12 cellular contexts compared by ENCODE assay signal in the genomic region with DNA sequence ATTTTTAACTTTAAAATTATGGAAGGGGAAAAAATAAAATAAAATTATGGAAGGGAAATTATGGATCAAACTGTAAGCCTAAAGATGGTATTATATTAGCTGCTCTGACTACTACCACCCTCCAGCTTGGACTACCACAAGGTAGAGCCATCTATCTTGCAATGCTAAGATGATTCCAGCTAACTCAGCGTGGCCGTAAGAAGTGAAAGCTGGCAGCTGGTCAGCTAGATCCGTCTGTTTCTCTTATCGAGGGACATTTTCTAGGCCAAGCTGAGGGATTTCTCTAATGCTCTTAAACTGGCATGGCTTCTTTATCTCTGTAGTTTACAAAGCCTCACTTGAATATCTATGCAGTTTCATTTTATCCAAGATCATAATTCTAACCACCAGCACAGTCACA. TPM values are rescaled to one million over a fixed set of nuclear protein-coding genes. Genes with fewer than 3 reads are reported as not detected.
A peak's percentile ranks its signal among the peaks of the same experiment; 100 is the strongest.
DNase-seq lines count a peak whose midpoint lies in the region; ATAC-seq, FAIRE-seq and TF ChIP-seq lines count a peak whose summit lies in the region.
"Had no signal": no experiment of that assay in that cellular context is flagged by ENCODE, and none has a peak within 500 bp of the region (broad histone marks: within the 10 kb centered on the region; RNA-seq: fewer than 3 reads in every experiment).

No MANE protein-coding gene starts in this region.

- peak; percentile 64 for FAIRE-seq in H54 (lab: Jason Lieb, UNC)

- H3K4me3 ChIP-seq in dorsolateral prefrontal cortex (peak overlapping the region in 31 of 59 donors; percentile 1 to 53 (median 29)), left lung (no peak overlapping the region), testis (no peak overlapping the region)
- H3K4me3 ChIP-seq: SJCRH30 had no signal

- no peaks in the 10 kb centered on the region for H3K9me3 ChIP-seq in left lung
- no peaks in the 10 kb centered on the region for H3K9me3 ChIP-seq in testis
- H3K9me3 ChIP-seq: SJCRH30 had no signal

- H3K27ac ChIP-seq in dorsolateral prefrontal cortex (peak overlapping the region in 9 of 59 donors; percentile 0 to 56 (median 22)), left lung (no peak overlapping the region), testis (peak overlapping the region; percentile 46 to 61)
- H3K27ac ChIP-seq: SJCRH30 had no signal

- DNase-seq in H54 (ENCODE audit: insufficient read length, low spot score), result no peak
- peak in 3 of 10 donors; percentile 43 to 59 (median 51) for DNase-seq in dorsolateral prefrontal cortex
- no peak for DNase-seq in left lung
- DNase-seq in testis, result peak; percentile 82
- DNase-seq in activated CD4-positive, alpha-beta T cell treated with anti-CD3 and anti-CD28 coated beads for 1 hour, result no peak
- no peak for DNase-seq in HuH-7 (ENCODE audit: low spot score)
- DNase-seq: HFFc6, NCI-H1694, retina, SJCRH30 had no signal

- intact Hi-C loops in dorsolateral prefrontal cortex (cut with DNase I) (no loop called here), left lung (cut with DNase I) (no loop called here), testis (cut with DNase I; ENCODE audit: low total_unique reads) (no loop called here)

- 34 to 44% methylated on average over 4 of the region's 4 CpGs for WGBS in testis, 2 donors

- H3K27me3 ChIP-seq in dorsolateral prefrontal cortex, result no peaks in the 10 kb centered on the region
- H3K27me3 ChIP-seq in left lung, result no peaks in the 10 kb centered on the region
- no peaks in the 10 kb centered on the region for H3K27me3 ChIP-seq in testis
- H3K27me3 ChIP-seq: SJCRH30 had no signal

- ATAC-seq in left lung, result peak; percentile 55
- ATAC-seq in GM19452 (IDR thresholded peaks at IDR 0.05; ENCODE audit: unreplicated experiment), result no peak
- ATAC-seq in HG02885 (IDR thresholded peaks at IDR 0.05; ENCODE audit: poor library complexity, unreplicated experiment), result no peak

- TF ChIP-seq CTCF in dorsolateral prefrontal cortex (IDR thresholded peaks at IDR 0.05 in 54 of 56, conservative IDR thresholded peaks at IDR 0.05 in 2 of 56; ENCODE audit: low read depth in 1 of 56, partially characterized antibody in 56 of 56) (peak in 14 of 56 donors; percentile 4 to 27 (median 18)), left lung (IDR thresholded peaks at IDR 0.05) (no peak), testis (IDR thresholded peaks at IDR 0.05) (no peak)

- H3K36me3 ChIP-seq in left lung (peaks cover 0 to 9% of the 10 kb centered on the region in 2 donors), testis (ENCODE audit: low read depth, missing control alignments) (no peaks in the 10 kb centered on the region)
- H3K36me3 ChIP-seq: SJCRH30 had no signal

- no peak for TF ChIP-seq POLR2A in H54 (IDR thresholded peaks at IDR 0.05; ENCODE audit: low read depth, low read length)
- no peak for TF ChIP-seq POLR2A in testis (IDR thresholded peaks at IDR 0.05)

- H3K4me1 ChIP-seq in left lung (peaks cover 0 to 46% of the 10 kb centered on the region in 2 donors), testis (no peaks in the 10 kb centered on the region)
- H3K4me1 ChIP-seq: SJCRH30 had no signal

RNA-seq across cellular contexts. Expression of gene LYST, which starts 31.5 kb away (rescaled TPM):
- 10 to 100 TPM; 43.6 to 84.7 (median 61.2) TPM for total RNA-seq in dorsolateral prefrontal cortex
- 10 to 100 TPM; 33.4 to 64.9 TPM for total RNA-seq in left lung
- total RNA-seq in testis, result 10 to 100 TPM; 60.9 to 69.1 TPM
- polyA plus RNA-seq in testis (ENCODE audit: insufficient read depth, low read depth, low replicate concordance), result 22.9 TPM

Comparison
In these comparisons a context has a peak if more than half of its experiments do, and no peak if none do; other contexts are left out.
1. H3K27ac ChIP-seq: peak in testis (2 of 2); none in left lung (0 of 2).
2. H3K4me3 ChIP-seq: peak in dorsolateral prefrontal cortex (31 of 59); none in left lung (0 of 2) and testis (0 of 2).